25 cellular contexts compared by ENCODE assay signal in the genomic region with DNA sequence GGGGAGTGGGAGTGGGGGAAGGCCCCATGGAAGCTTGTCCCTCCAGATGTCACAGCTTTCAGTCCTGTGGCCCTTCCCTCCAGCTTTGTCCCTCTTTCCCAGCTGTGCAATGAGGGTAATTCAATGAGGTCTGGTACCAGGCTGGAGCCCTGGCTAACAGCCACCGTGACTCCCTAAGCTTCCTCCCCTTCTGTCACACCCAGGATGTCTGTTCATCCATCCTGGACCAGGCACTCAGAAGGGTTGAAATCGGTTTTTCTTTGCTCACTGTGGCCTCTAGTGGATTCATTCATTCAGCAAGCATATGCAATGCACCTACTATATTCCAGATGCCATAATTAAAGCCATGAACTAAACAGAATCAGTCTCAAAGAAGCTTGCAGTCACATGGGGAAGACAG. TPM values are rescaled to one million over a fixed set of nuclear protein-coding genes. Genes with fewer than 3 reads are reported as not detected.
A peak's percentile ranks its signal among the peaks of the same experiment; 100 is the strongest.
DNase-seq lines count a peak whose midpoint lies in the region; ATAC-seq and TF ChIP-seq lines count a peak whose summit lies in the region.
"Had no signal": no experiment of that assay in that cellular context is flagged by ENCODE, and none has a peak within 500 bp of the region (broad histone marks: within the 10 kb centered on the region; RNA-seq: fewer than 3 reads in every experiment).

No MANE protein-coding gene starts in this region.

- no peak for TF ChIP-seq POLR2A in gastroesophageal sphincter (IDR thresholded peaks at IDR 0.05)

- TF ChIP-seq EP300 in gastroesophageal sphincter (IDR thresholded peaks at IDR 0.05): no peak

- H3K36me3 ChIP-seq in MG63: no peaks in the 10 kb centered on the region
- H3K36me3 ChIP-seq in gastroesophageal sphincter: no peaks in the 10 kb centered on the region
- H3K36me3 ChIP-seq: neutrophil, Peyer's patch, SJCRH30, tibial artery had no signal

- H3K9me3 ChIP-seq in MG63: no peaks in the 10 kb centered on the region
- H3K9me3 ChIP-seq in gastroesophageal sphincter: no peaks in the 10 kb centered on the region
- H3K9me3 ChIP-seq: neutrophil, Peyer's patch, SJCRH30, tibial artery had no signal

- ATAC-seq in SK-N-SH treated with all-trans-retinoic acid at 6 μM for 48 hours (peak; percentile 28; the same call in 2 of the 3 replicates), gastroesophageal sphincter (no peak), HG02852 (IDR thresholded peaks at IDR 0.05; ENCODE audit: unreplicated experiment) (no peak)
- ATAC-seq: left ventricle myocardium superior; stimulated activated naive CD8-positive, alpha-beta T cell treated with anti-CD3 and anti-CD28 coated beads, Interleukin-15, amount 100 ng/mL, for 72 hours had no signal

- H3K4me3 ChIP-seq in MG63: no peak overlapping the region
- H3K4me3 ChIP-seq in gastroesophageal sphincter: no peak overlapping the region
- H3K4me3 ChIP-seq: Peyer's patch, SJCRH30, tibial artery had no signal

- WGBS in gastroesophageal sphincter (ENCODE audit: low coverage in 1 of 2), 2 donors: 0 to 40% methylated on average over 1 to 2 of the region's 2 CpGs

- DNase-seq in DMS 273 treated with DMSO at 0.1 percent for 48 hours (lab: John Stamatoyannopoulos, UW): peak; percentile 19
- peak; percentile 27 for DNase-seq in MG63
- DNase-seq in left kidney (ENCODE audit: low read depth, low spot score): peak; percentile 20
- DNase-seq in COR-L47 (lab: John Stamatoyannopoulos, UW): no peak
- DNase-seq in occipital lobe (lab: John Stamatoyannopoulos, UW): no peak
- DNase-seq: activated CD4-positive, alpha-beta memory T cell treated with anti-CD3 and anti-CD28 coated beads for 36 hours; activated CD4-positive, CD25-positive, alpha-beta regulatory T cell; activated CD8-positive, alpha-beta memory T cell treated with anti-CD3 and anti-CD28 coated beads, Interleukin-2, amount 50 U/mL, for 4 hours; anterior cingulate cortex; GOT3; left ventricle myocardium superior; naive B cell; NCI-H1105; NCI-H2029 treated with DMSO at 0.1 percent for 48 hours; Peyer's patch; SJCRH30; stimulated activated naive CD8-positive, alpha-beta T cell treated with anti-CD3 and anti-CD28 coated beads, Interleukin-15, amount 100 ng/mL, for 72 hours; T-helper 1 cell; tibial artery had no signal

- H3K4me1 ChIP-seq in gastroesophageal sphincter: peaks cover 0 to 6% (median 0%) of the 10 kb centered on the region in 3 donors
- H3K4me1 ChIP-seq: Peyer's patch, SJCRH30 had no signal

- H3K27me3 ChIP-seq in MG63: no peaks in the 10 kb centered on the region
- H3K27me3 ChIP-seq in gastroesophageal sphincter: peaks cover 4% of the 10 kb centered on the region
- H3K27me3 ChIP-seq: Peyer's patch had no signal

- H3K27ac ChIP-seq in gastroesophageal sphincter: no peak overlapping the region
- H3K27ac ChIP-seq: neutrophil, Peyer's patch, SJCRH30, tibial artery had no signal

- TF ChIP-seq CTCF in gastroesophageal sphincter (IDR thresholded peaks at IDR 0.05): no peak

TF ChIP-seq in SK-N-SH treated with all-trans-retinoic acid at 6 μM for 48 hours, 23 proteins besides CTCF, POLR2A, EP300 and RAD21:
- TF ChIP-seq GLIS3 (CRISPR knock-in tag; IDR thresholded peaks at IDR 0.05) (no peak), ZNF565 (CRISPR knock-in tag; conservative IDR thresholded peaks at IDR 0.05; ENCODE audit: low read depth) (no peak), ISL1 (CRISPR knock-in tag; IDR thresholded peaks at IDR 0.05) (no peak), SNAI2 (CRISPR knock-in tag; IDR thresholded peaks at IDR 0.05) (no peak), BACH2 (CRISPR knock-in tag; IDR thresholded peaks at IDR 0.05; ENCODE audit: borderline replicate concordance) (no peak), TOX (CRISPR knock-in tag; IDR thresholded peaks at IDR 0.05; ENCODE audit: borderline replicate concordance) (no peak), ESRRG (CRISPR knock-in tag; IDR thresholded peaks at IDR 0.05) (no peak), ZC3H10 (CRISPR knock-in tag; IDR thresholded peaks at IDR 0.05) (no peak), ZFP3 (CRISPR knock-in tag; IDR thresholded peaks at IDR 0.05) (no peak), ZFP30 (CRISPR knock-in tag; IDR thresholded peaks at IDR 0.05) (no peak), OSR1 (CRISPR knock-in tag; IDR thresholded peaks at IDR 0.05) (no peak), TCF4 (CRISPR knock-in tag; IDR thresholded peaks at IDR 0.05; ENCODE audit: borderline replicate concordance) (no peak), PPARA (CRISPR knock-in tag; IDR thresholded peaks at IDR 0.05; ENCODE audit: borderline replicate concordance) (no peak), ZNF8 (CRISPR knock-in tag; IDR thresholded peaks at IDR 0.05) (no peak), RARB (CRISPR knock-in tag; IDR thresholded peaks at IDR 0.05) (no peak), ARNTL (CRISPR knock-in tag; IDR thresholded peaks at IDR 0.05; ENCODE audit: borderline replicate concordance, low read depth) (no peak)
- TF ChIP-seq, protein P1, sequence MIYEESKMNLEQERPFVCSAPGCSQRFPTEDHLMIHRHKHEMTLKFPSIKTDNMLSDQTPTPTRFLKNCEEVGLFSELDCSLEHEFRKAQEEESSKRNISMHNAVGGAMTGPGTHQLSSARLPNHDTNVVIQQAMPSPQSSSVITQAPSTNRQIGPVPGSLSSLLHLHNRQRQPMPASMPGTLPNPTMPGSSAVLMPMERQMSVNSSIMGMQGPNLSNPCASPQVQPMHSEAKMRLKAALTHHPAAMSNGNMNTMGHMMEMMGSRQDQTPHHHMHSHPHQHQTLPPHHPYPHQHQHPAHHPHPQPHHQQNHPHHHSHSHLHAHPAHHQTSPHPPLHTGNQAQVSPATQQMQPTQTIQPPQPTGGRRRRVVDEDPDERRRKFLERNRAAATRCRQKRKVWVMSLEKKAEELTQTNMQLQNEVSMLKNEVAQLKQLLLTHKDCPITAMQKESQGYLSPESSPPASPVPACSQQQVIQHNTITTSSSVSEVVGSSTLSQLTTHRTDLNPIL (CRISPR knock-in tag; IDR thresholded peaks at IDR 0.05; ENCODE audit: low read depth): no peak
- TF ChIP-seq, protein P2, sequence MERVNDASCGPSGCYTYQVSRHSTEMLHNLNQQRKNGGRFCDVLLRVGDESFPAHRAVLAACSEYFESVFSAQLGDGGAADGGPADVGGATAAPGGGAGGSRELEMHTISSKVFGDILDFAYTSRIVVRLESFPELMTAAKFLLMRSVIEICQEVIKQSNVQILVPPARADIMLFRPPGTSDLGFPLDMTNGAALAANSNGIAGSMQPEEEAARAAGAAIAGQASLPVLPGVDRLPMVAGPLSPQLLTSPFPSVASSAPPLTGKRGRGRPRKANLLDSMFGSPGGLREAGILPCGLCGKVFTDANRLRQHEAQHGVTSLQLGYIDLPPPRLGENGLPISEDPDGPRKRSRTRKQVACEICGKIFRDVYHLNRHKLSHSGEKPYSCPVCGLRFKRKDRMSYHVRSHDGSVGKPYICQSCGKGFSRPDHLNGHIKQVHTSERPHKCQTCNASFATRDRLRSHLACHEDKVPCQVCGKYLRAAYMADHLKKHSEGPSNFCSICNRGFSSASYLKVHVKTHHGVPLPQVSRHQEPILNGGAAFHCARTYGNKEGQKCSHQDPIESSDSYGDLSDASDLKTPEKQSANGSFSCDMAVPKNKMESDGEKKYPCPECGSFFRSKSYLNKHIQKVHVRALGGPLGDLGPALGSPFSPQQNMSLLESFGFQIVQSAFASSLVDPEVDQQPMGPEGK (CRISPR knock-in tag; IDR thresholded peaks at IDR 0.05; ENCODE audit: borderline replicate concordance): no peak
- TF ChIP-seq, protein P3, sequence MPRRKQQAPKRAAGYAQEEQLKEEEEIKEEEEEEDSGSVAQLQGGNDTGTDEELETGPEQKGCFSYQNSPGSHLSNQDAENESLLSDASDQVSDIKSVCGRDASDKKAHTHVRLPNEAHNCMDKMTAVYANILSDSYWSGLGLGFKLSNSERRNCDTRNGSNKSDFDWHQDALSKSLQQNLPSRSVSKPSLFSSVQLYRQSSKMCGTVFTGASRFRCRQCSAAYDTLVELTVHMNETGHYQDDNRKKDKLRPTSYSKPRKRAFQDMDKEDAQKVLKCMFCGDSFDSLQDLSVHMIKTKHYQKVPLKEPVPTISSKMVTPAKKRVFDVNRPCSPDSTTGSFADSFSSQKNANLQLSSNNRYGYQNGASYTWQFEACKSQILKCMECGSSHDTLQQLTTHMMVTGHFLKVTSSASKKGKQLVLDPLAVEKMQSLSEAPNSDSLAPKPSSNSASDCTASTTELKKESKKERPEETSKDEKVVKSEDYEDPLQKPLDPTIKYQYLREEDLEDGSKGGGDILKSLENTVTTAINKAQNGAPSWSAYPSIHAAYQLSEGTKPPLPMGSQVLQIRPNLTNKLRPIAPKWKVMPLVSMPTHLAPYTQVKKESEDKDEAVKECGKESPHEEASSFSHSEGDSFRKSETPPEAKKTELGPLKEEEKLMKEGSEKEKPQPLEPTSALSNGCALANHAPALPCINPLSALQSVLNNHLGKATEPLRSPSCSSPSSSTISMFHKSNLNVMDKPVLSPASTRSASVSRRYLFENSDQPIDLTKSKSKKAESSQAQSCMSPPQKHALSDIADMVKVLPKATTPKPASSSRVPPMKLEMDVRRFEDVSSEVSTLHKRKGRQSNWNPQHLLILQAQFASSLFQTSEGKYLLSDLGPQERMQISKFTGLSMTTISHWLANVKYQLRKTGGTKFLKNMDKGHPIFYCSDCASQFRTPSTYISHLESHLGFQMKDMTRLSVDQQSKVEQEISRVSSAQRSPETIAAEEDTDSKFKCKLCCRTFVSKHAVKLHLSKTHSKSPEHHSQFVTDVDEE (CRISPR knock-in tag; IDR thresholded peaks at IDR 0.05): no peak
- TF ChIP-seq, protein P4, sequence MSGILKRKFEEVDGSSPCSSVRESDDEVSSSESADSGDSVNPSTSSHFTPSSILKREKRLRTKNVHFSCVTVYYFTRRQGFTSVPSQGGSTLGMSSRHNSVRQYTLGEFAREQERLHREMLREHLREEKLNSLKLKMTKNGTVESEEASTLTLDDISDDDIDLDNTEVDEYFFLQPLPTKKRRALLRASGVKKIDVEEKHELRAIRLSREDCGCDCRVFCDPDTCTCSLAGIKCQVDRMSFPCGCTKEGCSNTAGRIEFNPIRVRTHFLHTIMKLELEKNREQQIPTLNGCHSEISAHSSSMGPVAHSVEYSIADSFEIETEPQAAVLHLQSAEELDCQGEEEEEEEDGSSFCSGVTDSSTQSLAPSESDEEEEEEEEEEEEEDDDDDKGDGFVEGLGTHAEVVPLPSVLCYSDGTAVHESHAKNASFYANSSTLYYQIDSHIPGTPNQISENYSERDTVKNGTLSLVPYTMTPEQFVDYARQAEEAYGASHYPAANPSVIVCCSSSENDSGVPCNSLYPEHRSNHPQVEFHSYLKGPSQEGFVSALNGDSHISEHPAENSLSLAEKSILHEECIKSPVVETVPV (CRISPR knock-in tag; IDR thresholded peaks at IDR 0.05): no peak

RNA-seq across cellular contexts. Expression of a gene that starts 38.7 kb away (rescaled TPM):
- total RNA-seq in MG63 (2014; rRNA removed; shearing (Covaris generic); ENCODE audit: low replicate concordance): not detected in 2 replicates
- total RNA-seq in occipital lobe (219 TPM), gastroesophageal sphincter (1 to 10 TPM in 1 of 4 donors, under 1 TPM in 2, not detected in 1; 0.19 to 1.3 (median 0.67) TPM)
- total RNA-seq: activated CD4-positive, alpha-beta memory T cell treated with anti-CD3 and anti-CD28 coated beads for 36 hours; CD4-positive, alpha-beta memory T cell; LHCN-M2; SJCRH30 had no signal

Comparison
In these comparisons a context has a peak if more than half of its experiments do, and no peak if none do; other contexts are left out.
1. DNase-seq: peak in DMS 273 treated with DMSO at 0.1 percent for 48 hours (single experiment), MG63 (single experiment) and left kidney (single experiment); none in COR-L47 (single experiment) and occipital lobe (single experiment).
2. RNA of a gene that starts 38.7 kb away (total RNA-seq): 219 TPM in occipital lobe (single experiment); 0.19 to 1.3 TPM in gastroesophageal sphincter and not detected in MG63; every median in the first group is over 10 times any median in the second.